Comparison of ENCODE assay signal across 8 cellular contexts in genomic region chr6:130872250-130873095, GRCh38. TPM values are rescaled to one million over a fixed set of nuclear protein-coding genes. Genes with fewer than 3 reads are reported as not detected.
DNase-seq lines count a peak whose midpoint lies in the region; ATAC-seq and TF ChIP-seq lines count a peak whose summit lies in the region.

No MANE protein-coding gene starts in this region.

- TF ChIP-seq CTCF in fibroblast of lung (conservative IDR thresholded peaks at IDR 0.05 in 1 of 2, IDR thresholded peaks at IDR 0.05 in 1 of 2; ENCODE audit: low read depth in 1 of 2, low read length in 2 of 2): peak; percentile 93 to 97
- peak; percentile 92 for TF ChIP-seq CTCF in neural crest cell (conservative IDR thresholded peaks at IDR 0.05)

- H3K4me3 ChIP-seq in fibroblast of lung (replicated peaks in 1 of 4; ENCODE audit: control extremely low read depth in 1 of 4, insufficient read depth in 1 of 4, low read depth in 3 of 4, low read length in 4 of 4): no peak overlapping the region

- peaks cover 4% of the 10 kb centered on the region for H3K36me3 Mint-ChIP-seq in neural crest cell (ENCODE audit: low read depth)

- peak; percentile 7 for DNase-seq in NCI-H2029 treated with DMSO at 0.1 percent for 48 hours (lab: John Stamatoyannopoulos, UW)
- DNase-seq in NCI-H2029 (lab: John Stamatoyannopoulos, UW): no peak
- peak; percentile 4 for DNase-seq in NOMO-1 treated with dmso at 0.1 percent for 144 hours (lab: John Stamatoyannopoulos, UW; ENCODE audit: unreplicated experiment)
- DNase-seq in activated T-cell treated with anti-CD3 and anti-CD28 coated beads for 1 hour (ENCODE audit: low read depth): peak; percentile 72
- DNase-seq in fibroblast of lung (ENCODE audit: low read depth in 2 of 2): peak; percentile 25 to 57
- peak; percentile 78 for DNase-seq in neural crest cell (ENCODE audit: low read depth, low spot score)
- peak in 33 of 49 donors; percentile 6 to 80 (median 44) for DNase-seq in substantia nigra (lab: John Stamatoyannopoulos, UW)

- H3K79me2 ChIP-seq in fibroblast of lung (ENCODE audit: control insufficient read depth, insufficient read depth, low read length): no peaks in the 10 kb centered on the region

- no peaks in the 10 kb centered on the region for H3K27me3 Mint-ChIP-seq in neural crest cell (ENCODE audit: low read depth)

- peak; percentile 58 for ATAC-seq in HG02938 (IDR thresholded peaks at IDR 0.05; ENCODE audit: unreplicated experiment)

- H3K27ac Mint-ChIP-seq in neural crest cell (ENCODE audit: unreplicated experiment): no peak overlapping the region

- no peaks in the 10 kb centered on the region for H3K9me3 Mint-ChIP-seq in neural crest cell

- H3K4me3 Mint-ChIP-seq in neural crest cell: no peak overlapping the region

- no peak overlapping the region for H3K27ac ChIP-seq in fibroblast of lung (ENCODE audit: insufficient read depth, low read length)
- H3K27ac ChIP-seq in substantia nigra (ENCODE audit: low read depth, low read length, poor library complexity, severe bottlenecking): no peak overlapping the region

- H3K4me1 ChIP-seq in fibroblast of lung (ENCODE audit: control insufficient read depth, extremely low read depth, insufficient read depth, low read length): no peaks in the 10 kb centered on the region

- H2AFZ ChIP-seq in fibroblast of lung (ENCODE audit: low read length): no peak overlapping the region

- H3K4me2 ChIP-seq in fibroblast of lung (ENCODE audit: extremely low read depth, insufficient read depth, low read length): no peak overlapping the region

- peaks cover 4% of the 10 kb centered on the region for H3K4me1 Mint-ChIP-seq in neural crest cell

- H3K9ac ChIP-seq in fibroblast of lung (ENCODE audit: insufficient read depth, low read length): no peak overlapping the region

- no peaks in the 10 kb centered on the region for H3K9me3 ChIP-seq in fibroblast of lung (ENCODE audit: control insufficient read depth, insufficient read depth, low read depth, low read length)

- no peaks in the 10 kb centered on the region for H4K20me1 ChIP-seq in fibroblast of lung (ENCODE audit: control insufficient read depth, extremely low read depth, insufficient read depth, low read length)

- no peaks in the 10 kb centered on the region for H3K27me3 ChIP-seq in fibroblast of lung (ENCODE audit: control insufficient read depth, insufficient read depth, low read length)

- H3K36me3 ChIP-seq in fibroblast of lung (ENCODE audit: control insufficient read depth, insufficient read depth, low read length): peaks cover 7% of the 10 kb centered on the region

RNA-seq across cellular contexts. Expression of gene SMLR1, which starts 45.3 kb away (rescaled TPM):
- total RNA-seq in fibroblast of lung (not detected in 2 replicates), neural crest cell (not detected in 2 replicates)
- not detected in 2 replicates for polyA plus RNA-seq in fibroblast of lung
- not detected in 2 replicates for polyA plus RNA-seq in fibroblast of lung (2012)
- not detected in 2 replicates for polyA minus RNA-seq in fibroblast of lung (ENCODE audit: low replicate concordance)
